ENCODE assay signal across 21 cellular contexts in the genomic region with DNA sequence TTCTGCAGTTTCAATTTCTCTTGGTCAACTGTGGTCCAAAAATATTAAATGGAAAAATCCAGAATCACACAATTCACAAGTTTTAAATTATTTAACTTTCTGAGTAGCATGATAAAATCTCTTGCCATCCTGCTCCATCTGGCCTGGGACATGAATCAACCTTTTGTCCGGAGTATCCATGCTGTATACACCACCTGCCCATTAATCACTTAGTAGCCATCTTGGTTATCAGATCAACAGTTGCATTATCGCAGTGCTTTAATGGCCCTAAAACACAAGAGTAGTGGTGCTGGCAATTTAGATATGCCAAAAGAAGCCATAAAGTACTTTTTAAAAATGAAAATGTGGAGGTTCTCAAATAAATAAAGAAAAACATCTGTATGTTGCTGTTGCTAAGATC. TPM values are rescaled to one million over a fixed set of nuclear protein-coding genes. Genes with fewer than 3 reads are reported as not detected.
DNase-seq lines count a peak whose midpoint lies in the region; ATAC-seq and TF ChIP-seq lines count a peak whose summit lies in the region.
"Had no signal": no experiment of that assay in that cellular context is flagged by ENCODE, and none has a peak within 500 bp of the region (broad histone marks: within the 10 kb centered on the region; RNA-seq: fewer than 3 reads in every experiment).

No MANE protein-coding gene starts in this region.

- no peak overlapping the region for H2AFZ ChIP-seq in SK-N-SH (ENCODE audit: low read depth)
- no peak overlapping the region for H2AFZ ChIP-seq in PC-3 (ENCODE audit: low read length)
- H2AFZ ChIP-seq: GM23338 had no signal

- H3K9me2 ChIP-seq in SK-N-SH = no peaks in the 10 kb centered on the region
- H3K9me2 ChIP-seq in PC-3 (replicated peaks; ENCODE audit: low read length) = no peaks in the 10 kb centered on the region

- H3K27ac ChIP-seq in SK-N-SH (ENCODE audit: low read depth in 2 of 2, low read length in 1 of 2) (peak overlapping the region in 1 of 2 experiments; percentile 77; a peak in 1 of 4 replicates), PC-3 (ENCODE audit: low read length) (no peak overlapping the region)

- H3K9me3 ChIP-seq in SK-N-SH (no peaks in the 10 kb centered on the region), PC-3 (ENCODE audit: low read length) (no peaks in the 10 kb centered on the region)

- CTCF ChIA-PET in SK-N-SH (lab: Yijun Ruan, JAX) (no interaction called here), PC-3 (lab: Charles Lee) (no interaction called here)

- POLR2A ChIA-PET in SK-N-SH (lab: Yijun Ruan, JAX) (no interaction called here), PC-3 (lab: Charles Lee; ENCODE audit: unreplicated experiment) (no interaction called here)

- H3K4me2 ChIP-seq in SK-N-SH = no peak overlapping the region
- no peak overlapping the region for H3K4me2 ChIP-seq in PC-3 (ENCODE audit: low read length)
- H3K4me2 ChIP-seq: GM23338 had no signal

- intact Hi-C loops in PC-3 (cut with micrococcal nuclease) = no loop called here

- no TSS peak for BruUV-seq in PC-3 (replicated peaks; lab: Mats Ljungman, UMichigan)

- H3K4me3 ChIP-seq in SK-N-SH (ENCODE audit: low read depth in 2 of 2, low read length in 1 of 2) = no peak overlapping the region
- H3K4me3 ChIP-seq in PC-3 (ENCODE audit: low read length) = no peak overlapping the region
- H3K4me3 ChIP-seq: GM12878, GM23338 had no signal

- TF ChIP-seq EP300 in SK-N-SH (IDR thresholded peaks at IDR 0.05; ENCODE audit: borderline replicate concordance in 1 of 2, low read depth in 1 of 2, low read length in 1 of 2) = peak in 1 of 2 experiments; percentile 93; a peak in 2 of 4 replicates

- H3F3A ChIP-seq in SK-N-SH (replicated peaks; ENCODE audit: insufficient read depth) (peaks cover 12% of the 10 kb centered on the region), PC-3 (ENCODE audit: low read length, unreplicated experiment) (no peaks in the 10 kb centered on the region)

- 0 out of 2 replicates have a peak, but pooled peaks cover 10% of the 10 kb centered on the region for H4K20me1 ChIP-seq in SK-N-SH (ENCODE audit: insufficient read depth)
- H4K20me1 ChIP-seq in PC-3 (ENCODE audit: low read length) = no peaks in the 10 kb centered on the region

- H3K4me1 ChIP-seq in SK-N-SH (ENCODE audit: control insufficient read depth in 1 of 2, insufficient read depth in 2 of 2, low read depth in 1 of 2, low read length in 1 of 2) (no peaks in the 10 kb centered on the region; a peak in 1 of 4 replicates), PC-3 (ENCODE audit: insufficient read depth, low read length) (no peaks in the 10 kb centered on the region)

- WGBS in SK-N-SH (ENCODE audit: low lambda C conversion rate) = 61% methylated on average over 2 of the region's 2 CpGs

- no peak for ATAC-seq in PC-3
- ATAC-seq: GM12878, GM23338, HCT116 had no signal

- H3K9ac ChIP-seq in SK-N-SH = no peak overlapping the region
- no peak overlapping the region for H3K9ac ChIP-seq in PC-3 (ENCODE audit: low read length)

- H3K27me3 ChIP-seq in SK-N-SH (ENCODE audit: insufficient read depth) (no peaks in the 10 kb centered on the region), PC-3 (ENCODE audit: low read length) (no peaks in the 10 kb centered on the region)

- H3K36me3 ChIP-seq in SK-N-SH (replicated peaks in 1 of 2; ENCODE audit: control insufficient read depth in 1 of 2, insufficient read depth in 2 of 2, low read length in 1 of 2) (peaks cover 12 to 63% of the 10 kb centered on the region in 2 experiments), PC-3 (ENCODE audit: low read depth, low read length) (peaks cover 15% of the 10 kb centered on the region)

- TF ChIP-seq CTCF in SK-N-SH (IDR thresholded peaks at IDR 0.05) = no peak
- TF ChIP-seq CTCF in PC-3 (conservative IDR thresholded peaks at IDR 0.05; ENCODE audit: low read depth, low read length) = no peak

- DNase-seq in DMS 273 treated with DMSO at 0.1 percent for 48 hours (lab: John Stamatoyannopoulos, UW) = peak; percentile 46
- peak; percentile 2 for DNase-seq in NCI-H146 treated with DMSO at 0.1 percent for 48 hours (lab: John Stamatoyannopoulos, UW; ENCODE audit: unreplicated experiment)
- DNase-seq in SK-N-SH = peak; percentile 35
- no peak for DNase-seq in stimulated activated CD4-positive, alpha-beta T cell treated with anti-CD3 and anti-CD28 coated beads, Interleukin-2, amount 100 ng/mL, for 48 hours
- DNase-seq in activated gamma-delta T cell (lab: John Stamatoyannopoulos, UW) = no peak
- no peak for DNase-seq in PC-3
- DNase-seq: C1 segment of cervical spinal cord; Calu3; CD4-positive, alpha-beta memory T cell; COR-L47; DMS79; EL; GDM1; H9 had no signal

- TF ChIP-seq RAD21 in SK-N-SH (IDR thresholded peaks at IDR 0.05; ENCODE audit: low read length) = no peak

- peaks cover 84% of the 10 kb centered on the region for H3K79me2 ChIP-seq in SK-N-SH (ENCODE audit: insufficient read depth)
- no peaks in the 10 kb centered on the region for H3K79me2 ChIP-seq in PC-3 (ENCODE audit: low read length)

TF ChIP-seq in SK-N-SH, 30 proteins besides CTCF, POLR2A, EP300 and RAD21:
- TF ChIP-seq GATA2 (CRISPR knock-in tag; IDR thresholded peaks at IDR 0.05) (peak; percentile 84), TCF12 (IDR thresholded peaks at IDR 0.05) (peak; percentile 27), ELF1 (IDR thresholded peaks at IDR 0.05) (no peak), NFIC (IDR thresholded peaks at IDR 0.05; ENCODE audit: borderline replicate concordance) (no peak), JUND (IDR thresholded peaks at IDR 0.05) (no peak), RCOR1 (IDR thresholded peaks at IDR 0.05; ENCODE audit: low read length) (peak; percentile 82), RFX5 (IDR thresholded peaks at IDR 0.05; ENCODE audit: low read length) (no peak), CHD2 (IDR thresholded peaks at IDR 0.05; ENCODE audit: low read length, partially characterized antibody) (peak; percentile 76), GABPA (IDR thresholded peaks at IDR 0.05; ENCODE audit: low read depth) (no peak)
- TF ChIP-seq, protein P1, sequence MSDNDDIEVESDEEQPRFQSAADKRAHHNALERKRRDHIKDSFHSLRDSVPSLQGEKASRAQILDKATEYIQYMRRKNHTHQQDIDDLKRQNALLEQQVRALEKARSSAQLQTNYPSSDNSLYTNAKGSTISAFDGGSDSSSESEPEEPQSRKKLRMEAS (IDR thresholded peaks at IDR 0.05; ENCODE audit: low read depth) = no peak
- TF ChIP-seq, protein P2, sequence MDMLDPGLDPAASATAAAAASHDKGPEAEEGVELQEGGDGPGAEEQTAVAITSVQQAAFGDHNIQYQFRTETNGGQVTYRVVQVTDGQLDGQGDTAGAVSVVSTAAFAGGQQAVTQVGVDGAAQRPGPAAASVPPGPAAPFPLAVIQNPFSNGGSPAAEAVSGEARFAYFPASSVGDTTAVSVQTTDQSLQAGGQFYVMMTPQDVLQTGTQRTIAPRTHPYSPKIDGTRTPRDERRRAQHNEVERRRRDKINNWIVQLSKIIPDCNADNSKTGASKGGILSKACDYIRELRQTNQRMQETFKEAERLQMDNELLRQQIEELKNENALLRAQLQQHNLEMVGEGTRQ (IDR thresholded peaks at IDR 0.05; ENCODE audit: borderline replicate concordance, low read depth, low read length) = no peak

RNA-seq across cellular contexts. Expression of gene EFCAB9, which starts 25.3 kb away (rescaled TPM):
- polyA plus RNA-seq in SK-N-SH (2012; rRNA removed) = 0.10 TPM in 1 of 2 replicates, not detected in the other
- polyA plus RNA-seq in SK-N-SH (2012; cell fraction: cytosol; rRNA removed) = 0.05 TPM in 1 of 2 replicates, not detected in the other
- polyA plus RNA-seq in SK-N-SH (2012; cell fraction: nucleus; rRNA removed) = not detected in 2 replicates
- total RNA-seq in PC-3 (2014; rRNA removed) = not detected in 2 replicates
- total RNA-seq: A172; A673; Calu3; CD4-positive, alpha-beta memory T cell; GM12878; GM23338; H4; H9 had no signal
- polyA plus RNA-seq: BJ; CD4-positive, alpha-beta memory T cell; GM23338 had no signal

RNA-seq across cellular contexts. Expression of gene STK10, which starts 31.3 kb away (rescaled TPM):
- polyA plus RNA-seq in SK-N-SH (2012; rRNA removed) = 10.1 and 11.0 TPM in 2 replicates
- 6.6 and 8.2 TPM in 2 replicates for polyA plus RNA-seq in SK-N-SH (2012; cell fraction: cytosol; rRNA removed)
- 34.5 and 39.6 TPM in 2 replicates for polyA plus RNA-seq in SK-N-SH (2012; cell fraction: nucleus; rRNA removed)
- total RNA-seq in PC-3 (2014; rRNA removed) = 25.7 and 30.1 TPM in 2 replicates

Comparison
In these comparisons a context has a peak if more than half of its experiments do, and no peak if none do; other contexts are left out.
1. DNase-seq: peak in DMS 273 treated with DMSO at 0.1 percent for 48 hours (single experiment), NCI-H146 treated with DMSO at 0.1 percent for 48 hours (single experiment) and SK-N-SH (single experiment); none in stimulated activated CD4-positive, alpha-beta T cell treated with anti-CD3 and anti-CD28 coated beads, Interleukin-2, amount 100 ng/mL, for 48 hours (0 of 2), activated gamma-delta T cell (single experiment) and PC-3 (single experiment).